In the genomic region with DNA sequence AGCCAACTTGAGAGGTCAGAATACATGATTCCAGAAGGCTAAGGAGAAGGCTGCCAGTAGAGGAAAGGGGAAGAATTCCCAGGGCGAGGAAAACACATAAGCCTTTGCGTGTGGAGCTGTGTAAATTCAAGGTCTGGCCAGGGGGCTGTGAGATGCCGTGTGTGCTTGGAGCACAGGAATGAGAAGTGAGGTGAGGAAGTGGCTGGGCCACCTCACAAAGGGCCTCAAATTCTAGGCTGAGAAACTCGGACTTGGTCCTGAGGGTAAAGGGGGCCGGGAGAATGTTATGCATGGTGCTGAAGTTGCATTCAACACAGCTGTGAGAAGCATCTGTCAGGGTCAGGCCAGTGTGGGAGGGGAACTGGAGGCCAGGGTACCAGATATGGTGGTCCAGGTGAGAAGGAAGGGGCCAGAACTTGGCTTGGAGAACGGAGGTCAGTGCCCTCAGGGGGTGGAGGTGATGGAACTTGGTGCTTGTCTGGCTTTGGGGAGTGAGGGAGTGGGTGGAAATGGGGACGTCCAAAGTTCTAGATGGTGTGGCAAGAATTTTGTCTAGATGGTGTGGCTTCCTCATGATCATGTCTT, we compare ENCODE assay signal across 9 cellular contexts. TPM values are rescaled to one million over a fixed set of nuclear protein-coding genes. Genes with fewer than 3 reads are reported as not detected.
DNase-seq lines count a peak whose midpoint lies in the region; ATAC-seq and TF ChIP-seq lines count a peak whose summit lies in the region.
"Had no signal": no experiment of that assay in that cellular context is flagged by ENCODE, and none has a peak within 500 bp of the region (broad histone marks: within the 10 kb centered on the region; RNA-seq: fewer than 3 reads in every experiment).

No MANE protein-coding gene starts in this region.

- peaks cover 47% of the 10 kb centered on the region for H3K4me1 ChIP-seq in Karpas-422 (ENCODE audit: low read length)
- H3K4me1 ChIP-seq in naive thymus-derived CD4-positive, alpha-beta T cell (ENCODE audit: control insufficient read depth in 2 of 2, insufficient read depth in 2 of 2, low read length in 2 of 2): peaks cover 33 to 45% of the 10 kb centered on the region in 2 donors

- ATAC-seq in naive thymus-derived CD4-positive, alpha-beta T cell: no peak
- ATAC-seq in GM21390 (IDR thresholded peaks at IDR 0.05; ENCODE audit: unreplicated experiment): no peak

- peak overlapping the region; percentile 100 for H3K4me3 Mint-ChIP-seq in dendritic cell treated with granulocyte-macrophage colony-stimulating factor and Interleukin-4, amounts not matched to agents 40 ng/mL and 50 ng/mL, for 4 days
- H3K4me3 Mint-ChIP-seq in naive thymus-derived CD4-positive, alpha-beta T cell: peak overlapping the region; percentile 96 to 100 (median 98)

- H3K36me3 Mint-ChIP-seq in dendritic cell treated with granulocyte-macrophage colony-stimulating factor and Interleukin-4, amounts not matched to agents 40 ng/mL and 50 ng/mL, for 4 days (ENCODE audit: low read depth): peaks cover 43% of the 10 kb centered on the region
- peaks cover 5 to 26% (median 18%) of the 10 kb centered on the region in 5 donors for H3K36me3 Mint-ChIP-seq in naive thymus-derived CD4-positive, alpha-beta T cell

- H3K9me3 Mint-ChIP-seq in dendritic cell treated with granulocyte-macrophage colony-stimulating factor and Interleukin-4, amounts not matched to agents 40 ng/mL and 50 ng/mL, for 4 days: no peaks in the 10 kb centered on the region
- peaks cover 0 to 13% (median 2%) of the 10 kb centered on the region in 11 donors for H3K9me3 Mint-ChIP-seq in naive thymus-derived CD4-positive, alpha-beta T cell

- peak overlapping the region; percentile 67; the same call in 1 of the 2 replicates for H3K27ac ChIP-seq in Karpas-422 (ENCODE audit: low read length)
- H3K27ac ChIP-seq in naive thymus-derived CD4-positive, alpha-beta T cell (ENCODE audit: low read depth, low read length): peak overlapping the region; percentile 99

- peak overlapping the region; percentile 100 for H3K27ac Mint-ChIP-seq in dendritic cell treated with granulocyte-macrophage colony-stimulating factor and Interleukin-4, amounts not matched to agents 40 ng/mL and 50 ng/mL, for 4 days
- peak overlapping the region; percentile 100 for H3K27ac Mint-ChIP-seq in naive thymus-derived CD4-positive, alpha-beta T cell

- H3K79me2 ChIP-seq in Karpas-422 (ENCODE audit: low read length): peaks cover 43% of the 10 kb centered on the region

- H4K20me1 ChIP-seq in Karpas-422 (ENCODE audit: insufficient read depth, low read depth, low read length): no peaks in the 10 kb centered on the region; the same call in 1 of the 2 replicates

- POLR2A ChIA-PET in AG04449 (lab: Yijun Ruan, JAX): no interaction called here
- POLR2A ChIA-PET in naive thymus-derived CD4-positive, alpha-beta T cell (lab: Charles Lee): interaction anchor here (0.5 to 9.5 kb wide), 10 partner anchors 10 to 1761 kb away, joined by 3 to 154 read pairs (median 9); partner anchors contain the start of genes CCDC106, FIZ1, U2AF2 and ZNF579

- H3K4me3 ChIP-seq in AG04449 (ENCODE audit: low read depth, low read length) (peak overlapping the region; percentile 100), Karpas-422 (ENCODE audit: low read length) (peak overlapping the region; percentile 93)
- H3K4me3 ChIP-seq in naive thymus-derived CD4-positive, alpha-beta T cell (ENCODE audit: low read length): peak overlapping the region; percentile 80

- H3K27me3 Mint-ChIP-seq in dendritic cell treated with granulocyte-macrophage colony-stimulating factor and Interleukin-4, amounts not matched to agents 40 ng/mL and 50 ng/mL, for 4 days: no peaks in the 10 kb centered on the region
- no peaks in the 10 kb centered on the region for H3K27me3 Mint-ChIP-seq in naive thymus-derived CD4-positive, alpha-beta T cell

- DNase-seq in AG04449 (ENCODE audit: low read depth, low spot score) (no peak), Karpas-422 (no peak), cerebellum (ENCODE audit: low spot score) (no peak), NCI-H446 (lab: John Stamatoyannopoulos, UW) (no peak), globus pallidus (ENCODE audit: low spot score) (no peak)
- DNase-seq in naive thymus-derived CD4-positive, alpha-beta T cell: no peak
- DNase-seq: NCI-H1092 had no signal

- peak overlapping the region; percentile 96 for H3K4me2 ChIP-seq in Karpas-422 (ENCODE audit: low read depth, low read length, poor library complexity, severe bottlenecking)

- H3K27me3 ChIP-seq in Karpas-422 (ENCODE audit: low read length): no peaks in the 10 kb centered on the region
- H3K27me3 ChIP-seq in naive thymus-derived CD4-positive, alpha-beta T cell (ENCODE audit: control insufficient read depth in 2 of 2, insufficient read depth in 2 of 2, low read length in 2 of 2): no peaks in the 10 kb centered on the region

- H3K9me2 ChIP-seq in Karpas-422 (replicated peaks; ENCODE audit: insufficient read depth, low read length): no peaks in the 10 kb centered on the region

- intact Hi-C loops in dendritic cell treated with granulocyte-macrophage colony-stimulating factor and Interleukin-4, amounts not matched to agents 40 ng/mL and 50 ng/mL, for 4 days (cut with micrococcal nuclease): loop anchor here (5.0 kb wide), 1 partner anchor 39 kb away; the partner anchor contains the start of gene FIZ1
- intact Hi-C loops in naive thymus-derived CD4-positive, alpha-beta T cell (cut with micrococcal nuclease): loop anchor here (1.0 to 10.0 kb wide), 7 partner anchors 7 to 299 kb away; partner anchors contain the start of genes ZNF579 (in 2 of the 2), ZNF581 (in 2 of the 2), FIZ1 (in 1 of the 2) and KMT5C (in 1 of the 2)

- no peaks in the 10 kb centered on the region for H3K9me3 ChIP-seq in Karpas-422 (ENCODE audit: low read length)
- H3K9me3 ChIP-seq in naive thymus-derived CD4-positive, alpha-beta T cell (ENCODE audit: control insufficient read depth in 2 of 3, low read length in 3 of 3): no peaks in the 10 kb centered on the region

- H3K9ac ChIP-seq in Karpas-422 (ENCODE audit: low read length): peak overlapping the region; percentile 99

- TF ChIP-seq CTCF in AG04449 (IDR thresholded peaks at IDR 0.05; ENCODE audit: insufficient read depth, low read length, missing control alignments): no peak

- no peak overlapping the region for H2AFZ ChIP-seq in Karpas-422 (ENCODE audit: low read length)

- H3K4me1 Mint-ChIP-seq in dendritic cell treated with granulocyte-macrophage colony-stimulating factor and Interleukin-4, amounts not matched to agents 40 ng/mL and 50 ng/mL, for 4 days (ENCODE audit: low read depth): peaks cover 63% of the 10 kb centered on the region
- H3K4me1 Mint-ChIP-seq in naive thymus-derived CD4-positive, alpha-beta T cell: peaks cover 47 to 75% (median 69%) of the 10 kb centered on the region in 7 donors

- peaks cover 7% of the 10 kb centered on the region for H3K36me3 ChIP-seq in Karpas-422 (ENCODE audit: insufficient read depth, low read length)
- H3K36me3 ChIP-seq in naive thymus-derived CD4-positive, alpha-beta T cell (ENCODE audit: control insufficient read depth in 2 of 3, insufficient read depth in 3 of 3, low read length in 3 of 3): peaks cover 0 to 6% (median 0%) of the 10 kb centered on the region in 3 experiments

- CTCF ChIA-PET in AG04449 (lab: Yijun Ruan, JAX): interaction anchor here (1.3 to 9.1 kb wide), 6 partner anchors 10 to 32 kb away, joined by 3 to 74 read pairs (median 10); partner anchors contain the start of genes CCDC106, ZNF784 and ZNF865
- CTCF ChIA-PET in naive thymus-derived CD4-positive, alpha-beta T cell (lab: Charles Lee): interaction anchor here (1.2 to 1.6 kb wide), 4 partner anchors 11 to 18 kb away, joined by 4 to 9 read pairs (median 6); no protein-coding TSS in a partner anchor

RNA-seq across cellular contexts. Expression of gene ZNF580, which starts 4.9 kb away (rescaled TPM):
- 44.3 and 47.5 TPM in 2 replicates for total RNA-seq in Karpas-422 (2014; rRNA removed; shearing (Covaris generic); ENCODE audit: low replicate concordance)
- total RNA-seq in naive thymus-derived CD4-positive, alpha-beta T cell: 100 to 1,000 TPM in 2 of 5 experiments, 10 to 100 TPM in 3; 45.2 to 109 (median 65.3) TPM
- 10 to 100 TPM; 14.6 to 20.4 TPM for polyA plus RNA-seq in naive thymus-derived CD4-positive, alpha-beta T cell
- total RNA-seq in cerebellum: 7.8 TPM

RNA-seq across cellular contexts. Expression of gene ZNF581, which starts 7.5 kb away (rescaled TPM):
- total RNA-seq in Karpas-422 (2014; rRNA removed; shearing (Covaris generic); ENCODE audit: low replicate concordance): 119 and 128 TPM in 2 replicates
- 10 to 100 TPM; 27.0 to 35.8 (median 32.1) TPM for total RNA-seq in naive thymus-derived CD4-positive, alpha-beta T cell
- polyA plus RNA-seq in naive thymus-derived CD4-positive, alpha-beta T cell: 10 to 100 TPM; 36.7 to 39.5 TPM
- 6.5 TPM for total RNA-seq in cerebellum

RNA-seq across cellular contexts. Expression of gene ZNF784, which starts 11.6 kb away (rescaled TPM):
- 2.8 and 3.5 TPM in 2 replicates for total RNA-seq in Karpas-422 (2014; rRNA removed; shearing (Covaris generic); ENCODE audit: low replicate concordance)
- 10 to 100 TPM in 2 of 5 experiments, 1 to 10 TPM in 3; 5.1 to 17.1 (median 9.0) TPM for total RNA-seq in naive thymus-derived CD4-positive, alpha-beta T cell
- polyA plus RNA-seq in naive thymus-derived CD4-positive, alpha-beta T cell: 1 to 10 TPM in 1 of 2 donors, under 1 TPM in 1; 0.65 to 2.0 TPM
- 3.6 TPM for total RNA-seq in cerebellum

RNA-seq across cellular contexts. Expression of gene CCDC106, which starts 12.1 kb away (rescaled TPM):
- total RNA-seq in Karpas-422 (2014; rRNA removed; shearing (Covaris generic); ENCODE audit: low replicate concordance): 26.2 and 54.8 TPM in 2 replicates
- total RNA-seq in naive thymus-derived CD4-positive, alpha-beta T cell: 1 to 10 TPM; 3.4 to 9.6 (median 4.0) TPM
- polyA plus RNA-seq in naive thymus-derived CD4-positive, alpha-beta T cell: 1 to 10 TPM; 2.1 to 2.7 TPM
- 6.6 TPM for total RNA-seq in cerebellum

RNA-seq across cellular contexts. Expression of gene U2AF2, which starts 18.9 kb away (rescaled TPM):
- total RNA-seq in Karpas-422 (2014; rRNA removed; shearing (Covaris generic); ENCODE audit: low replicate concordance): 107 and 272 TPM in 2 replicates
- 100 to 1,000 TPM; 253 to 284 (median 266) TPM for total RNA-seq in naive thymus-derived CD4-positive, alpha-beta T cell
- polyA plus RNA-seq in naive thymus-derived CD4-positive, alpha-beta T cell: 1 to 10 TPM; 5.7 to 9.8 TPM
- total RNA-seq in cerebellum: 52.6 TPM
